ENCODE assay signal across 34 cellular contexts in the genomic region with DNA sequence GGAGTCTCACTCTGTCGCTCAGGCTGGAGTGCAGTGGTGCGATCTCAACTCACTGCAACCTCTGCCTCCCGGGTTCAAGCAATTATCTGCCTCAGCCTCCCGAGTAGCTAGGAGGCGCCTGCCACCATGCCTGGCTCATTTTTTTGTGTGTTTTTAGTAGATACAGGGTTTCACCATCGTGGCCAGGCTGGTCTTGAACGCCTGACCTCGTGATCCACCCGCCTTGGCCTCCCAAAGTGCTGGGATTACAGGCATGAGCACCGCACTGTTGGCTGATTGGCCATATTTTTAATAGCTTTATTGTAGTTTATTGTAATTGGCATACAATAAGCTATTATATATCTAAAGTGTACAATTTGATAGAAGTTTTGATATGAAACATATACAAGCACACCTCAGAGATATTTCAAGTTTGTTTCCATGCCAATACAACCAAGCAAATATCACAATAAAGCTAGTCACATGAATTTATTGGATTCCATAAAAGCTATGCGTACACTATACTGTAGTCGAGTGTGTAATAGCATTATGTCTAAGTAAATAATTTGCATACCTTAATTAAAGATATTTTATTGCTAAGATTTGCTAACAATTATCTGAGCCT. TPM values are rescaled to one million over a fixed set of nuclear protein-coding genes. Genes with fewer than 3 reads are reported as not detected.
"Had no signal": no experiment of that assay in that cellular context is flagged by ENCODE, and none has a peak within 500 bp of the region (broad histone marks: within the 10 kb centered on the region; RNA-seq: fewer than 3 reads in every experiment).

No MANE protein-coding gene starts in this region.

- H3K9me3 ChIP-seq: esophagus muscularis mucosa, gastrocnemius medialis had no signal

- H3K36me3 ChIP-seq: brain microvascular endothelial cell, esophagus muscularis mucosa, gastrocnemius medialis had no signal

- H3K27me3 ChIP-seq: brain microvascular endothelial cell, esophagus muscularis mucosa, gastrocnemius medialis had no signal

- ATAC-seq: activated CD4-positive, alpha-beta T cell treated with anti-CD3 and anti-CD28 coated beads for 36 hours; activated CD8-positive, alpha-beta memory T cell treated with anti-CD3 and anti-CD28 coated beads, Interleukin-2, amount 10 ng/mL, durations not matched to agents 7 days and 5 days; activated CD8-positive, alpha-beta T cell treated with anti-CD3 and anti-CD28 coated beads, Interleukin-2, amount 10 ng/mL, durations not matched to agents 7 days and 5 days; activated naive CD4-positive, alpha-beta T cell treated with anti-CD3 and anti-CD28 coated beads, Interleukin-2, amount 50 U/mL, for 72 hours; activated T-cell treated with anti-CD3 and anti-CD28 coated beads, Interleukin-2, amount 50 U/mL, for 72 hours; effector memory CD8-positive, alpha-beta T cell; foreskin keratinocyte; gastrocnemius medialis; T-helper 17 cell had no signal

- H3K4me3 ChIP-seq: esophagus muscularis mucosa, gastrocnemius medialis had no signal

- DNase-seq: activated CD4-positive, alpha-beta memory T cell treated with anti-CD3 and anti-CD28 coated beads for 36 hours; activated CD4-positive, alpha-beta T cell treated with anti-CD3 and anti-CD28 coated beads for 36 hours; activated CD4-positive, alpha-beta T cell treated with anti-CD3 and anti-CD28 coated beads, Interleukin-2, amount 10 ng/mL, durations not matched to agents 24 days and 14 days; activated CD4-positive, CD25-positive, alpha-beta regulatory T cell; activated CD4-positive, CD25-positive, alpha-beta regulatory T cell treated with anti-CD3 and anti-CD28 coated beads, Interleukin-2, amount 50 U/mL, for 72 hours; activated CD8-positive, alpha-beta memory T cell treated with anti-CD3 and anti-CD28 coated beads, Interleukin-2, amount 10 ng/mL, durations not matched to agents 7 days and 5 days; activated CD8-positive, alpha-beta memory T cell treated with anti-CD3 and anti-CD28 coated beads, Interleukin-2, amount 50 U/mL, for 4 hours; activated CD8-positive, alpha-beta T cell treated with anti-CD3 and anti-CD28 coated beads, Interleukin-2, amount 10 ng/mL, durations not matched to agents 7 days and 5 days; activated gamma-delta T cell; activated naive CD4-positive, alpha-beta T cell; activated naive CD4-positive, alpha-beta T cell treated with anti-CD3 and anti-CD28 coated beads, Interleukin-2, amount 10 ng/mL, durations not matched to agents 7 days and 5 days; activated naive CD8-positive, alpha-beta T cell treated with anti-CD3 and anti-CD28 coated beads, Interleukin-2, amount 10 ng/mL, durations not matched to agents 7 days and 5 days; activated T-cell treated with anti-CD3 and anti-CD28 coated beads, Interleukin-2, amount 50 U/mL, for 1 hour; activated T-cell treated with anti-CD3 and anti-CD28 coated beads, Interleukin-2, amount 50 U/mL, for 72 hours; anterior cingulate cortex; brain microvascular endothelial cell; cortex of kidney; dermis blood vessel endothelial cell; effector CD4-positive, alpha-beta T cell; effector memory CD8-positive, alpha-beta T cell; erythroblast; foreskin keratinocyte; gastrocnemius medialis; glutamatergic neuron; T-helper 1 cell; T-helper 17 cell; T1000 had no signal

- H3K4me1 ChIP-seq: esophagus muscularis mucosa, foreskin keratinocyte, gastrocnemius medialis had no signal

- H3K27ac ChIP-seq: brain microvascular endothelial cell, esophagus muscularis mucosa, foreskin keratinocyte, gastrocnemius medialis had no signal

RNA-seq across cellular contexts. Expression of gene PLEKHS1, which starts 5.6 kb away (rescaled TPM):
- total RNA-seq: activated CD4-positive, alpha-beta memory T cell treated with anti-CD3 and anti-CD28 coated beads for 36 hours; activated CD4-positive, alpha-beta T cell treated with anti-CD3 and anti-CD28 coated beads, Interleukin-2, amount 10 ng/mL, durations not matched to agents 24 days and 14 days; activated CD8-positive, alpha-beta memory T cell treated with anti-CD3 and anti-CD28 coated beads for 36 hours; activated CD8-positive, alpha-beta T cell treated with anti-CD3 and anti-CD28 coated beads, Interleukin-2, amount 10 ng/mL, durations not matched to agents 7 days and 5 days; activated naive CD4-positive, alpha-beta T cell treated with anti-CD3 and anti-CD28 coated beads, Interleukin-2, amount 50 U/mL, for 72 hours; activated naive CD8-positive, alpha-beta T cell treated with anti-CD3 and anti-CD28 coated beads, Interleukin-2, amount 10 ng/mL, durations not matched to agents 7 days and 5 days; activated T-cell treated with anti-CD3 and anti-CD28 coated beads, Interleukin-2, amount 50 U/mL, for 72 hours; astrocyte; bronchial epithelial cell; cardiac septum; cerebellum; dermis blood vessel endothelial cell; esophagus muscularis mucosa; foreskin keratinocyte; gastrocnemius medialis had no signal
